In genomic region chr2:130819915-130820861, GRCh38 we compare ENCODE assay signal across 11 cellular contexts. TPM values are rescaled to one million over a fixed set of nuclear protein-coding genes. Genes with fewer than 3 reads are reported as not detected.
A peak's percentile ranks its signal among the peaks of the same experiment; 100 is the strongest.
DNase-seq lines count a peak whose midpoint lies in the region; ATAC-seq and TF ChIP-seq lines count a peak whose summit lies in the region.
"Had no signal": no experiment of that assay in that cellular context is flagged by ENCODE, and none has a peak within 500 bp of the region (broad histone marks: within the 10 kb centered on the region; RNA-seq: fewer than 3 reads in every experiment).

No MANE protein-coding gene starts in this region.

- H3K79me1 ChIP-seq in H9 (ENCODE audit: insufficient read depth, low read depth, low read length, poor library complexity, severe bottlenecking) = no peaks in the 10 kb centered on the region

- H2BK20ac ChIP-seq in H9 (ENCODE audit: low read depth, low read length, poor library complexity, severe bottlenecking) = no peak overlapping the region

- H3K4me1 ChIP-seq in H9 (ENCODE audit: insufficient read depth, low read length) (peaks cover 2% of the 10 kb centered on the region; the same call in 1 of the 2 replicates), heart left ventricle (peaks cover 0 to 11% (median 0%) of the 10 kb centered on the region in 12 donors)

- no peak overlapping the region for H2AFZ ChIP-seq in H9 (ENCODE audit: low read length)

- peaks cover 3% of the 10 kb centered on the region for H4K20me1 ChIP-seq in H9 (ENCODE audit: control insufficient read depth, insufficient read depth, insufficient read length)

- H3K9ac ChIP-seq in H9 (ENCODE audit: extremely low read depth, insufficient read length, low read length) = no peak overlapping the region

- H3K27me3 ChIP-seq in H9 (ENCODE audit: insufficient read depth, low read length) (no peaks in the 10 kb centered on the region), heart left ventricle (peaks cover 0 to 24% (median 0%) of the 10 kb centered on the region in 9 donors)

- H3K4me3 ChIP-seq in heart left ventricle = peak overlapping the region in 1 of 12 donors; percentile 18

- H3K79me2 ChIP-seq in H9 (ENCODE audit: insufficient read depth, low read length) = no peaks in the 10 kb centered on the region

- intact Hi-C loops in heart left ventricle (cut with DNase I) = no loop called here

- no peak overlapping the region for H2BK15ac ChIP-seq in H9 (ENCODE audit: low read depth, low read length)

- no peak overlapping the region for H4K91ac ChIP-seq in H9 (ENCODE audit: insufficient read length, low read depth, low read length)

- H3K27me3 Mint-ChIP-seq in H9 (ENCODE audit: low read depth) = peaks cover 3% of the 10 kb centered on the region

- TF ChIP-seq CTCF in H9 (conservative IDR thresholded peaks at IDR 0.05) (no peak; the same call in 2 of the 3 replicates), heart left ventricle (IDR thresholded peaks at IDR 0.05) (no peak)

- peaks cover 31 to 39% of the 10 kb centered on the region in 2 experiments for H3K4me1 Mint-ChIP-seq in H9

- peak overlapping the region; percentile 53 for H3K18ac ChIP-seq in H9 (ENCODE audit: insufficient read length, low read depth, low read length)

- H3K4me2 ChIP-seq in H9 (ENCODE audit: insufficient read depth, insufficient read length, low read length) = no peak overlapping the region

- no CpG with 5 or more reads among the region's 22 CpGs for WGBS in H9 (ENCODE audit: extremely low coverage, insufficient read length, low lambda C conversion rate)
- 31 to 48% (median 34%) methylated on average over 18 to 22 of the region's 22 CpGs for WGBS in heart left ventricle, 4 donors

- TF ChIP-seq POLR2A in heart left ventricle (IDR thresholded peaks at IDR 0.05) = no peak

- no peaks in the 10 kb centered on the region for H3K36me3 Mint-ChIP-seq in H9 (ENCODE audit: insufficient read depth in 1 of 3, low read depth in 3 of 3)
- H3K36me3 Mint-ChIP-seq: CD4-positive, alpha-beta memory T cell had no signal

- H3K4ac ChIP-seq in H9 (ENCODE audit: low read depth, low read length) = no peak overlapping the region

- H3K23me2 ChIP-seq in H9 (ENCODE audit: insufficient read length, low read depth, low read length, poor library complexity, severe bottlenecking) = no peaks in the 10 kb centered on the region

- DNase-seq in H9 = peak; percentile 76
- peak; percentile 22 for DNase-seq in amniotic epithelial cell (ENCODE audit: low read depth)
- DNase-seq in heart left ventricle = no peak
- peak; percentile 85 for DNase-seq in putamen (ENCODE audit: low spot score)
- DNase-seq in NCI-H146 (lab: John Stamatoyannopoulos, UW) = no peak
- DNase-seq in stimulated activated CD4-positive, alpha-beta T cell treated with anti-CD3 and anti-CD28 coated beads, Interleukin-1b, Interleukin-23, amount 100 ng/mL, for 48 hours = no peak
- DNase-seq: activated naive CD4-positive, alpha-beta T cell; CD4-positive, alpha-beta memory T cell had no signal

- no peak overlapping the region for H3K56ac ChIP-seq in H9 (ENCODE audit: insufficient read length, low read depth, low read length)

- no peak overlapping the region for H3K4me3 Mint-ChIP-seq in H9
- H3K4me3 Mint-ChIP-seq: CD4-positive, alpha-beta memory T cell had no signal

- no peaks in the 10 kb centered on the region for H3K36me3 ChIP-seq in heart left ventricle
- H3K36me3 ChIP-seq: neutrophil had no signal

- H2BK120ac ChIP-seq in H9 (ENCODE audit: low read depth, low read length, poor library complexity, severe bottlenecking) = no peak overlapping the region

- no peak overlapping the region for H4K5ac ChIP-seq in H9 (ENCODE audit: insufficient read length, low read depth, low read length)

- peak overlapping the region in 1 of 3 experiments; percentile 83; a peak in 1 of 7 replicates for H3K27ac Mint-ChIP-seq in H9

- no peak overlapping the region for H2BK12ac ChIP-seq in H9 (ENCODE audit: insufficient read length, low read depth, low read length)

- H3K14ac ChIP-seq in H9 (ENCODE audit: insufficient read depth, low read length) = peak overlapping the region; percentile 62

- H3K23ac ChIP-seq in H9 (ENCODE audit: insufficient read length, low read depth, low read length) = no peak overlapping the region

- H2AK5ac ChIP-seq in H9 (ENCODE audit: insufficient read length, low read length) = no peak overlapping the region

- ATAC-seq in heart left ventricle (peak; percentile 52 to 86 (median 82)), HG03025 (IDR thresholded peaks at IDR 0.05; ENCODE audit: low FRiP score, unreplicated experiment) (no peak), HG03095 (IDR thresholded peaks at IDR 0.05; ENCODE audit: unreplicated experiment) (no peak)

- H3K27ac ChIP-seq in H9 (ENCODE audit: insufficient read length, low read depth, low read length) = no peak overlapping the region
- peak overlapping the region in 5 of 12 donors; percentile 22 to 76 (median 44) for H3K27ac ChIP-seq in heart left ventricle
- H3K27ac ChIP-seq: neutrophil had no signal

- H3K9me3 Mint-ChIP-seq in H9 = peaks cover 0 to 3% of the 10 kb centered on the region in 2 experiments; a peak in 2 of 5 replicates

- no peak overlapping the region for H3T11ph ChIP-seq in H9 (ENCODE audit: low read length)

- H2BK5ac ChIP-seq in H9 (ENCODE audit: insufficient read length, low read length) = no peak overlapping the region

- H3K9me3 ChIP-seq in H9 (ENCODE audit: control insufficient read depth, low read depth, low read length) = no peaks in the 10 kb centered on the region
- H3K9me3 ChIP-seq in heart left ventricle = no peaks in the 10 kb centered on the region
- H3K9me3 ChIP-seq: neutrophil had no signal

- peak overlapping the region; percentile 27 for H4K8ac ChIP-seq in H9 (replicated peaks; ENCODE audit: insufficient read length, low read depth, low read length)

RNA-seq across cellular contexts. Expression of gene ARHGEF4, which starts 16.5 kb away (rescaled TPM):
- total RNA-seq in H9 (2021) = 12.5 and 12.6 TPM in 2 replicates
- 1 to 10 TPM in 8 of 9 donors, under 1 TPM in 1; 0.68 to 5.5 (median 4.0) TPM for total RNA-seq in heart left ventricle
- 1 to 10 TPM in 1 of 2 donors, under 1 TPM in 1; 0.30 to 2.1 TPM for polyA plus RNA-seq in heart left ventricle

Comparison
In these comparisons a context has a peak if more than half of its experiments do, and no peak if none do; other contexts are left out.
1. DNase-seq: peak in H9 (single experiment), amniotic epithelial cell (single experiment) and putamen (single experiment); none in heart left ventricle (0 of 5), NCI-H146 (single experiment) and stimulated activated CD4-positive, alpha-beta T cell treated with anti-CD3 and anti-CD28 coated beads, Interleukin-1b, Interleukin-23, amount 100 ng/mL, for 48 hours (single experiment).
2. ATAC-seq: peak in heart left ventricle (4 of 4); none in HG03025 (single experiment) and HG03095 (single experiment).